19 cellular contexts compared by ENCODE assay signal in the genomic region with DNA sequence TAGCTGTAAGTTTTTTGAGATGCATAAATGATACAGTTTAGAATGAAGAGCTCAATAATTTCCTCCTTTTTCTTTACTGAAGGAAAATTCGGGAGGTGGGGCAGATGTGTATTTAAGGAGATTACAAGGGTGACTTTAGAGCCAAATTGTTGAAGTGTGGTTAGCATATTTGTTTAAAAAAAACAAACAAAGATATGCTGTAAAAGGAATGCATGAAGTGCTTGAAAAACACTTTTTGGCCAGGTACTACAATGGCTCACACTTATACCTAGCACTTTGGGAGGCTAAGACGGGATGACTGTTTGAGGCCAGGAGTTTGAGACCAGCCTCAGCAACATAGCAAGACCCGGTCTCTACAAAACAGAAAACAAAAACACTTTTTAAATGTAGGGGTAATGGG. TPM values are rescaled to one million over a fixed set of nuclear protein-coding genes. Genes with fewer than 3 reads are reported as not detected.
DNase-seq lines count a peak whose midpoint lies in the region; ATAC-seq and TF ChIP-seq lines count a peak whose summit lies in the region.
"Had no signal": no experiment of that assay in that cellular context is flagged by ENCODE, and none has a peak within 500 bp of the region (broad histone marks: within the 10 kb centered on the region; RNA-seq: fewer than 3 reads in every experiment).

No MANE protein-coding gene starts in this region.

- DNase-seq in natural killer cell, result no peak
- no peak for DNase-seq in natural killer cell treated with Interleukin-12 subunit alpha and Interleukin-12 subunit beta and Interleukin-15 and Interleukin-18, amount 100 ng/mL, for 72 hours (ENCODE audit: low spot score)
- DNase-seq in body of pancreas, result no peak
- no peak for DNase-seq in KG1 (lab: John Stamatoyannopoulos, UW)
- no peak for DNase-seq in naive thymus-derived CD4-positive, alpha-beta T cell
- DNase-seq in GM19238 (ENCODE audit: insufficient read length, low spot score), result no peak
- DNase-seq: C1 segment of cervical spinal cord, DMS 273 treated with DMSO at 0.1 percent for 48 hours, Karpas-422, NCI-H1105 treated with DMSO at 0.1 percent for 48 hours, NCI-H187, NCI-H226, NCI-H524 treated with DMSO at 0.1 percent for 48 hours, SHP77 had no signal

- H3K27ac ChIP-seq in body of pancreas (peak overlapping the region in 1 of 4 donors; percentile 13), neutrophil (peak overlapping the region; percentile 43)
- no peak overlapping the region for H3K27ac ChIP-seq in naive thymus-derived CD4-positive, alpha-beta T cell (ENCODE audit: low read depth, low read length)
- H3K27ac ChIP-seq: A549 had no signal

- WGBS in body of pancreas, 2 donors, result 39 to 41% methylated on average over 3 of the region's 3 CpGs

- H3K36me3 ChIP-seq in body of pancreas (replicated peaks in 1 of 2; ENCODE audit: insufficient read depth in 1 of 2, low read depth in 2 of 2) (peaks cover 0 to 4% of the 10 kb centered on the region in 2 donors), neutrophil (peaks cover 70% of the 10 kb centered on the region)
- H3K36me3 ChIP-seq in naive thymus-derived CD4-positive, alpha-beta T cell (ENCODE audit: control insufficient read depth in 2 of 3, insufficient read depth in 3 of 3, low read length in 3 of 3), result peaks cover 0 to 50% (median 11%) of the 10 kb centered on the region in 3 experiments

- peak overlapping the region; percentile 29 to 78 for H3K27ac Mint-ChIP-seq in natural killer cell
- no peak overlapping the region for H3K27ac Mint-ChIP-seq in natural killer cell treated with Interleukin-12 subunit alpha and Interleukin-12 subunit beta and Interleukin-15 and Interleukin-18, amount 100 ng/mL, for 72 hours
- H3K27ac Mint-ChIP-seq in naive thymus-derived CD4-positive, alpha-beta T cell, result peak overlapping the region in 1 of 9 donors; percentile 3
- H3K27ac Mint-ChIP-seq: GM23338 had no signal

- H3K4me1 Mint-ChIP-seq in natural killer cell, result peaks cover 19 to 23% of the 10 kb centered on the region in 2 donors
- H3K4me1 Mint-ChIP-seq in natural killer cell treated with Interleukin-12 subunit alpha and Interleukin-12 subunit beta and Interleukin-15 and Interleukin-18, amount 100 ng/mL, for 72 hours (ENCODE audit: low read depth in 2 of 2), result peaks cover 0 to 5% of the 10 kb centered on the region in 2 donors
- H3K4me1 Mint-ChIP-seq in naive thymus-derived CD4-positive, alpha-beta T cell, result peaks cover 6 to 25% (median 14%) of the 10 kb centered on the region in 7 donors
- H3K4me1 Mint-ChIP-seq: GM23338 had no signal

- H3K4me3 ChIP-seq in body of pancreas, result no peak overlapping the region
- H3K4me3 ChIP-seq in neutrophil (ENCODE audit: low read depth in 1 of 2, low read length in 1 of 2), result no peak overlapping the region
- H3K4me3 ChIP-seq in naive thymus-derived CD4-positive, alpha-beta T cell (ENCODE audit: low read length), result no peak overlapping the region
- H3K4me3 ChIP-seq: A549, GM23338 had no signal

- H3K9me3 Mint-ChIP-seq in natural killer cell, result no peaks in the 10 kb centered on the region
- H3K9me3 Mint-ChIP-seq in natural killer cell treated with Interleukin-12 subunit alpha and Interleukin-12 subunit beta and Interleukin-15 and Interleukin-18, amount 100 ng/mL, for 72 hours, result no peaks in the 10 kb centered on the region
- H3K9me3 Mint-ChIP-seq in naive thymus-derived CD4-positive, alpha-beta T cell, result no peaks in the 10 kb centered on the region
- H3K9me3 Mint-ChIP-seq: GM23338 had no signal

- no peak for ATAC-seq in natural killer cell
- ATAC-seq in natural killer cell treated with Interleukin-12 subunit alpha and Interleukin-12 subunit beta and Interleukin-15 and Interleukin-18, amount 100 ng/mL, for 72 hours, result no peak
- ATAC-seq in body of pancreas, result peak; percentile 62
- ATAC-seq in GM21360 (IDR thresholded peaks at IDR 0.05; ENCODE audit: unreplicated experiment), result no peak
- no peak for ATAC-seq in naive thymus-derived CD4-positive, alpha-beta T cell
- ATAC-seq: GM23338, SK-N-SH treated with all-trans-retinoic acid at 6 μM for 48 hours had no signal

- POLR2A ChIA-PET in naive thymus-derived CD4-positive, alpha-beta T cell (lab: Charles Lee), result no interaction called here

- no peaks in the 10 kb centered on the region for H3K36me3 Mint-ChIP-seq in natural killer cell
- peaks cover 21% of the 10 kb centered on the region for H3K36me3 Mint-ChIP-seq in natural killer cell treated with Interleukin-12 subunit alpha and Interleukin-12 subunit beta and Interleukin-15 and Interleukin-18, amount 100 ng/mL, for 72 hours
- H3K36me3 Mint-ChIP-seq in naive thymus-derived CD4-positive, alpha-beta T cell, result peaks cover 0 to 48% (median 23%) of the 10 kb centered on the region in 5 donors

- H3K4me3 Mint-ChIP-seq in natural killer cell, result no peak overlapping the region
- no peak overlapping the region for H3K4me3 Mint-ChIP-seq in natural killer cell treated with Interleukin-12 subunit alpha and Interleukin-12 subunit beta and Interleukin-15 and Interleukin-18, amount 100 ng/mL, for 72 hours
- no peak overlapping the region for H3K4me3 Mint-ChIP-seq in naive thymus-derived CD4-positive, alpha-beta T cell
- H3K4me3 Mint-ChIP-seq: GM23338 had no signal

- peaks cover 12% of the 10 kb centered on the region for H3K4me1 ChIP-seq in body of pancreas
- peaks cover 8 to 9% of the 10 kb centered on the region in 2 experiments for H3K4me1 ChIP-seq in neutrophil (ENCODE audit: control insufficient read depth in 1 of 2, insufficient read depth in 1 of 2, low read depth in 1 of 2, low read length in 1 of 2)
- H3K4me1 ChIP-seq in naive thymus-derived CD4-positive, alpha-beta T cell (ENCODE audit: control insufficient read depth in 2 of 2, insufficient read depth in 2 of 2, low read length in 2 of 2), result no peaks in the 10 kb centered on the region

- H3K9me3 ChIP-seq in body of pancreas (no peaks in the 10 kb centered on the region), neutrophil (no peaks in the 10 kb centered on the region)
- H3K9me3 ChIP-seq in naive thymus-derived CD4-positive, alpha-beta T cell (ENCODE audit: control insufficient read depth in 2 of 3, low read length in 3 of 3), result no peaks in the 10 kb centered on the region
- H3K9me3 ChIP-seq: A549 had no signal

- CTCF ChIA-PET in naive thymus-derived CD4-positive, alpha-beta T cell (lab: Charles Lee), result no interaction called here

- TF ChIP-seq CTCF in natural killer cell (IDR thresholded peaks at IDR 0.05) (no peak), body of pancreas (IDR thresholded peaks at IDR 0.05) (no peak), neutrophil (IDR thresholded peaks at IDR 0.05) (no peak)

- H3K27me3 Mint-ChIP-seq in natural killer cell (ENCODE audit: low read depth in 2 of 2), result no peaks in the 10 kb centered on the region
- H3K27me3 Mint-ChIP-seq in natural killer cell treated with Interleukin-12 subunit alpha and Interleukin-12 subunit beta and Interleukin-15 and Interleukin-18, amount 100 ng/mL, for 72 hours, result no peaks in the 10 kb centered on the region
- no peaks in the 10 kb centered on the region for H3K27me3 Mint-ChIP-seq in naive thymus-derived CD4-positive, alpha-beta T cell

- intact Hi-C loops in natural killer cell (cut with micrococcal nuclease) (no loop called here), body of pancreas (cut with DNase I) (no loop called here)
- intact Hi-C loops in naive thymus-derived CD4-positive, alpha-beta T cell (cut with micrococcal nuclease), result no loop called here

- no peaks in the 10 kb centered on the region for H3K27me3 ChIP-seq in body of pancreas
- H3K27me3 ChIP-seq in neutrophil, result no peaks in the 10 kb centered on the region
- H3K27me3 ChIP-seq in naive thymus-derived CD4-positive, alpha-beta T cell (ENCODE audit: control insufficient read depth in 2 of 2, insufficient read depth in 2 of 2, low read length in 2 of 2), result no peaks in the 10 kb centered on the region

- TF ChIP-seq POLR2A in body of pancreas (IDR thresholded peaks at IDR 0.05), result no peak

RNA-seq across cellular contexts. Expression of gene CD302, which starts 38.4 kb away (rescaled TPM):
- total RNA-seq in natural killer cell (1 to 10 TPM; 2.0 to 5.2 (median 5.1) TPM), body of pancreas (10 to 100 TPM; 30.0 to 31.1 TPM)
- total RNA-seq in natural killer cell treated with Interleukin-12 subunit alpha and Interleukin-12 subunit beta and Interleukin-15 and Interleukin-18, amount 100 ng/mL, for 72 hours, result under 1 TPM; 0.20 to 0.55 TPM
- total RNA-seq in naive thymus-derived CD4-positive, alpha-beta T cell, result 10 to 100 TPM in 1 of 5 experiments, 1 to 10 TPM in 3, under 1 TPM in 1; 0.63 to 30.5 (median 1.3) TPM
- polyA plus RNA-seq in naive thymus-derived CD4-positive, alpha-beta T cell, result under 1 TPM; 0.35 to 0.47 TPM

RNA-seq across cellular contexts. Expression of gene MARCHF7, which starts 47.3 kb away (rescaled TPM):
- total RNA-seq in natural killer cell (10 to 100 TPM; 60.5 to 96.5 (median 66.8) TPM), body of pancreas (10 to 100 TPM; 36.6 to 36.9 TPM)
- total RNA-seq in natural killer cell treated with Interleukin-12 subunit alpha and Interleukin-12 subunit beta and Interleukin-15 and Interleukin-18, amount 100 ng/mL, for 72 hours, result 10 to 100 TPM; 72.6 to 74.3 TPM
- 100 to 1,000 TPM in 2 of 5 experiments, 10 to 100 TPM in 3; 64.3 to 120 (median 80.2) TPM for total RNA-seq in naive thymus-derived CD4-positive, alpha-beta T cell
- polyA plus RNA-seq in naive thymus-derived CD4-positive, alpha-beta T cell, result 100 to 1,000 TPM; 187 to 210 TPM

Comparison
In these comparisons a context has a peak if more than half of its experiments do, and no peak if none do; other contexts are left out.
1. H3K27ac Mint-ChIP-seq: peak in natural killer cell (2 of 2); none in natural killer cell treated with Interleukin-12 subunit alpha and Interleukin-12 subunit beta and Interleukin-15 and Interleukin-18, amount 100 ng/mL, for 72 hours (0 of 2).